In genomic region chrX:153469811-153470410, GRCh38 we compare ENCODE assay signal across 8 cellular contexts.
DNase-seq lines count a peak whose midpoint lies in the region; ATAC-seq and TF ChIP-seq lines count a peak whose summit lies in the region.

No MANE protein-coding gene starts in this region.

- 0 out of 2 replicates have a peak overlapping the region, but pooled peaks have one; percentile 36 for H3K27ac ChIP-seq in 22Rv1

- H3K4me3 ChIP-seq in GM12865 (ENCODE audit: low read depth, low read length): peak overlapping the region; percentile 94
- H3K4me3 ChIP-seq in astrocyte of the spinal cord (ENCODE audit: low read depth, low read length): peak overlapping the region; percentile 59

- no peak for TF ChIP-seq CTCF in 22Rv1 (IDR thresholded peaks at IDR 0.05)
- TF ChIP-seq CTCF in GM12865 (IDR thresholded peaks at IDR 0.05; ENCODE audit: insufficient read depth, low read depth, low read length, missing control alignments): no peak
- TF ChIP-seq CTCF in astrocyte of the spinal cord (IDR thresholded peaks at IDR 0.05; ENCODE audit: low read depth, low read length): no peak

- ATAC-seq in HG02678 (IDR thresholded peaks at IDR 0.05; ENCODE audit: unreplicated experiment): peak; percentile 33

- DNase-seq in GM12865 (ENCODE audit: low read depth): peak; percentile 43
- peak; percentile 7 for DNase-seq in NCI-H526 treated with DMSO at 0.1 percent for 48 hours (lab: John Stamatoyannopoulos, UW)
- peak; percentile 13 for DNase-seq in astrocyte of the spinal cord (ENCODE audit: low read depth, low spot score)
- peak; percentile 31 for DNase-seq in iris pigment epithelial cell (ENCODE audit: low read depth)
- peak; percentile 27 for DNase-seq in stimulated activated CD4-positive, alpha-beta T cell treated with anti-CD3 and anti-CD28 coated beads, Interleukin-4, amount 100 ng/mL, for 1 hour
- no peak for DNase-seq in NCI-H187 (lab: John Stamatoyannopoulos, UW)

- in situ Hi-C loops in astrocyte of the spinal cord (cut with HindIII; ENCODE audit: low sequenced_read_pairs): no loop called here

Comparison
In these comparisons a context has a peak if more than half of its experiments do, and no peak if none do; other contexts are left out.
1. DNase-seq: peak in GM12865 (single experiment), NCI-H526 treated with DMSO at 0.1 percent for 48 hours (single experiment), astrocyte of the spinal cord (single experiment), iris pigment epithelial cell (single experiment) and stimulated activated CD4-positive, alpha-beta T cell treated with anti-CD3 and anti-CD28 coated beads, Interleukin-4, amount 100 ng/mL, for 1 hour (single experiment); none in NCI-H187 (0 of 2).